16 cellular contexts compared by ENCODE assay signal in genomic region chr4:78691333-78691732, GRCh38.
DNase-seq lines count a peak whose midpoint lies in the region; ATAC-seq, FAIRE-seq and TF ChIP-seq lines count a peak whose summit lies in the region.
"Had no signal": no experiment of that assay in that cellular context is flagged by ENCODE, and none has a peak within 500 bp of the region (broad histone marks: within the 10 kb centered on the region; RNA-seq: fewer than 3 reads in every experiment).

No MANE protein-coding gene starts in this region.

- no peaks in the 10 kb centered on the region for H3K27me3 Mint-ChIP-seq in stimulated activated naive CD8-positive, alpha-beta T cell treated with anti-CD3 and anti-CD28 coated beads, Interleukin-15, amount 100 ng/mL, for 72 hours

- H3K4me1 Mint-ChIP-seq in stimulated activated naive CD8-positive, alpha-beta T cell treated with anti-CD3 and anti-CD28 coated beads, Interleukin-15, amount 100 ng/mL, for 72 hours: peaks cover 10% of the 10 kb centered on the region

- peak overlapping the region; percentile 19 for H3K27ac ChIP-seq in substantia nigra (ENCODE audit: low read depth, low read length, poor library complexity, severe bottlenecking)
- H3K27ac ChIP-seq: epithelial cell of prostate, pancreas, PC-9 had no signal

- TF ChIP-seq POLR2A in NB4 (IDR thresholded peaks at IDR 0.05; ENCODE audit: extremely low read depth, insufficient read length) (no peak), erythroblast (IDR thresholded peaks at IDR 0.05; ENCODE audit: low read length) (no peak), H54 (IDR thresholded peaks at IDR 0.05; ENCODE audit: low read depth, low read length) (no peak)

- no peaks in the 10 kb centered on the region for H3K9me3 Mint-ChIP-seq in stimulated activated naive CD8-positive, alpha-beta T cell treated with anti-CD3 and anti-CD28 coated beads, Interleukin-15, amount 100 ng/mL, for 72 hours
- H3K9me3 Mint-ChIP-seq: activated CD8-positive, alpha-beta T cell treated with anti-CD3 and anti-CD28 coated beads for 36 hours; activated naive CD4-positive, alpha-beta T cell treated with anti-CD3 and anti-CD28 coated beads for 36 hours had no signal

- no peak for TF ChIP-seq CTCF in NB4 (IDR thresholded peaks at IDR 0.05; ENCODE audit: low read depth, low read length)

- H3K4me3 ChIP-seq in NB4 (ENCODE audit: low read depth, low read length): no peak overlapping the region
- H3K4me3 ChIP-seq: pancreas, PC-9 had no signal

- no peak overlapping the region for H3K27ac Mint-ChIP-seq in stimulated activated naive CD8-positive, alpha-beta T cell treated with anti-CD3 and anti-CD28 coated beads, Interleukin-15, amount 100 ng/mL, for 72 hours
- H3K27ac Mint-ChIP-seq: activated CD8-positive, alpha-beta T cell treated with anti-CD3 and anti-CD28 coated beads for 36 hours; activated naive CD4-positive, alpha-beta T cell treated with anti-CD3 and anti-CD28 coated beads for 36 hours had no signal

- FAIRE-seq in H54 (lab: Jason Lieb, UNC): no peak
- FAIRE-seq: GM12892, pancreas had no signal

- H3K4me3 Mint-ChIP-seq in stimulated activated naive CD8-positive, alpha-beta T cell treated with anti-CD3 and anti-CD28 coated beads, Interleukin-15, amount 100 ng/mL, for 72 hours: no peak overlapping the region
- H3K4me3 Mint-ChIP-seq: activated CD8-positive, alpha-beta T cell treated with anti-CD3 and anti-CD28 coated beads for 36 hours; activated naive CD4-positive, alpha-beta T cell treated with anti-CD3 and anti-CD28 coated beads for 36 hours had no signal

- ATAC-seq in stimulated activated naive CD8-positive, alpha-beta T cell treated with anti-CD3 and anti-CD28 coated beads, Interleukin-15, Interleukin-2, amounts not matched to agents 100 U/mL and 50 U/mL, for 24 hours: peak; percentile 21
- ATAC-seq in stimulated activated naive CD8-positive, alpha-beta T cell treated with anti-CD3 and anti-CD28 coated beads, Interleukin-15, amount 100 ng/mL, for 72 hours: no peak

- no peak for DNase-seq in stimulated activated naive CD8-positive, alpha-beta T cell treated with anti-CD3 and anti-CD28 coated beads, Interleukin-15, Interleukin-2, amounts not matched to agents 100 U/mL and 50 U/mL, for 24 hours
- no peak for DNase-seq in stimulated activated naive CD8-positive, alpha-beta T cell treated with anti-CD3 and anti-CD28 coated beads, Interleukin-15, amount 100 ng/mL, for 72 hours
- DNase-seq in NB4 (ENCODE audit: low read depth): peak; percentile 11
- peak; percentile 76 to 90 for DNase-seq in erythroblast (lab: John Stamatoyannopoulos, UW)
- DNase-seq in substantia nigra (lab: John Stamatoyannopoulos, UW): no peak
- DNase-seq in SHP77 treated with DMSO at 0.1 percent for 48 hours (lab: John Stamatoyannopoulos, UW): no peak
- DNase-seq in NCI-H2081 treated with DMSO at 0.1 percent for 48 hours (lab: John Stamatoyannopoulos, UW): no peak
- no peak for DNase-seq in H54 (ENCODE audit: insufficient read length, low spot score)
- DNase-seq: ACHN; activated CD8-positive, alpha-beta T cell treated with anti-CD3 and anti-CD28 coated beads for 36 hours; activated naive CD4-positive, alpha-beta T cell treated with anti-CD3 and anti-CD28 coated beads for 36 hours; caudate nucleus; pancreas; PC-9 had no signal

Comparison
In these comparisons a context has a peak if more than half of its experiments do, and no peak if none do; other contexts are left out.
1. DNase-seq: peak in NB4 (single experiment) and erythroblast (2 of 2); none in stimulated activated naive CD8-positive, alpha-beta T cell treated with anti-CD3 and anti-CD28 coated beads, Interleukin-15, Interleukin-2, amounts not matched to agents 100 U/mL and 50 U/mL, for 24 hours (single experiment), stimulated activated naive CD8-positive, alpha-beta T cell treated with anti-CD3 and anti-CD28 coated beads, Interleukin-15, amount 100 ng/mL, for 72 hours (0 of 2), substantia nigra (0 of 49), SHP77 treated with DMSO at 0.1 percent for 48 hours (single experiment), NCI-H2081 treated with DMSO at 0.1 percent for 48 hours (single experiment) and H54 (single experiment).